21 cellular contexts compared by ENCODE assay signal in the genomic region with DNA sequence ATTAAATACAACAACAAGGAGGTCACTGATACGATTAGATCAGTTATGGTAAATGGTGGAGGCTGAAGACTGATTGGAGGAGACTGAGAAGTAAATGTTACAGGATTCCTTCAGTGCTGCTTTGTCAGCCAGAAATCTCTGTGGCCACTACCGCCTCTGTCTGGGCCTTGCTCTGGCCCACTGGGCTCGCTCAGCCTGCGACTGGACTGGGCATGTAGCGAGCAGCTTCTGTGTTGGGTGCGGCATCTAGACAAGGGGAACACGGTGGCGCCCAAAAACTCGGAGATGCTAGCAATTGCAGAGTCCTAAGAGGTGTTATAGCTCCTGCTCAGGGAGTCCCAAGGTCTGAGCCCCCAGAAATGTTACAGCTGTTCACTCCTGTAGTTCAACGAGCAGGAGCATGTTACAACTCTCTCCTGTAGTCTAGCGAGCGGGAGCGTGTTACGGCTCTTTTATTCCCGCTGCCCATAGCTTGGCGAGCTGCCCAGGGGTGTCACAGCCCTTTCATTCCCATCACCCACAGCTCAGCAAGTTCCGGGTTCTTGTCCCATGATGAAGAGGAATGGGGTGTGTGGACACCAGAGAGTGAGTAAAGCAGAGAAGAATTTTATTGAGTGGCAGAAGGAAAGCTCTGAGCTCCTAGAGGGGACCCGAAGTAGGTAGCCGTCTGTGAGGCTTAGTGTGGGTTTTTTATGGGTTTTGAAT. TPM values are rescaled to one million over a fixed set of nuclear protein-coding genes. Genes with fewer than 3 reads are reported as not detected.
DNase-seq lines count a peak whose midpoint lies in the region; ATAC-seq, FAIRE-seq and TF ChIP-seq lines count a peak whose summit lies in the region.
"Had no signal": no experiment of that assay in that cellular context is flagged by ENCODE, and none has a peak within 500 bp of the region (broad histone marks: within the 10 kb centered on the region; RNA-seq: fewer than 3 reads in every experiment).

No MANE protein-coding gene starts in this region.

- TF ChIP-seq POLR2A in K562 (conservative IDR thresholded peaks at IDR 0.05): no peak

- H3K4me3 ChIP-seq in K562: no peak overlapping the region
- H3K4me3 ChIP-seq: pancreas, right lobe of liver, suprapubic skin had no signal

- ATAC-seq in K562 (no peak; the same call in 2 of the 3 replicates), GM19328 (IDR thresholded peaks at IDR 0.05; ENCODE audit: unreplicated experiment) (no peak)
- ATAC-seq in stimulated activated naive CD8-positive, alpha-beta T cell treated with anti-CD3 and anti-CD28 coated beads, Interleukin-15, Interleukin-2, amounts not matched to agents 100 U/mL and 50 U/mL, for 24 hours: no peak
- ATAC-seq: activated CD8-positive, alpha-beta T cell treated with anti-CD3 and anti-CD28 coated beads, Interleukin-2, amount 10 ng/mL, durations not matched to agents 7 days and 5 days; pancreas; right lobe of liver had no signal

- TF ChIP-seq CTCF in K562 (IDR thresholded peaks at IDR 0.05 in 2 of 3, conservative IDR thresholded peaks at IDR 0.05 in 1 of 3; ENCODE audit: insufficient read depth in 2 of 3, low read depth in 1 of 3, low read length in 3 of 3): no peak

- H3K4me1 ChIP-seq in K562 (replicated peaks in 1 of 2; ENCODE audit: control insufficient read depth in 2 of 2, insufficient read depth in 2 of 2, low read length in 2 of 2): no peaks in the 10 kb centered on the region; a peak in 1 of 5 replicates
- H3K4me1 ChIP-seq: right lobe of liver, suprapubic skin had no signal

- no peak overlapping the region for H3K9ac ChIP-seq in K562 (ENCODE audit: insufficient read depth in 1 of 2, low read depth in 2 of 2, low read length in 2 of 2)

- no peak for TF ChIP-seq RAD21 in K562 (CRISPR knock-in tag; conservative IDR thresholded peaks at IDR 0.05 in 1 of 2, IDR thresholded peaks at IDR 0.05 in 1 of 2)

- BruUV-seq in K562 (replicated peaks; lab: Mats Ljungman, UMichigan): no TSS peak

- H3K36me3 ChIP-seq in K562 (ENCODE audit: control insufficient read depth, insufficient read depth, low read length): no peaks in the 10 kb centered on the region
- H3K36me3 ChIP-seq: right lobe of liver, suprapubic skin had no signal

- 3% methylated on average over 17 of the region's 19 CpGs for WGBS in K562 (ENCODE audit: insufficient coverage, low coverage, missing lambda C conversion rate)

- no peaks in the 10 kb centered on the region for H3K9me1 ChIP-seq in K562 (ENCODE audit: control insufficient read depth, insufficient read depth, low read length)

- H3K79me2 ChIP-seq in K562 (ENCODE audit: control insufficient read depth, insufficient read depth, low read length): no peaks in the 10 kb centered on the region

- CTCF ChIA-PET in K562 (lab: Yijun Ruan, JAX; ENCODE audit: low intra/inter-chr PET ratio): no interaction called here

- intact Hi-C loops in K562 (cut with micrococcal nuclease): no loop called here

- no peak for TF ChIP-seq EP300 in K562 (IDR thresholded peaks at IDR 0.05; ENCODE audit: low read length)

- FAIRE-seq in K562 (lab: Jason Lieb, UNC): no peak
- FAIRE-seq: H54, pancreas had no signal

- H3K27ac ChIP-seq in K562 (ENCODE audit: extremely low read depth, low read depth, low read length): no peak overlapping the region
- H3K27ac ChIP-seq: pancreas, right lobe of liver, suprapubic skin had no signal

- in situ Hi-C loops in K562 (cut with MboI): no loop called here
- in situ Hi-C loops in G401 (cut with HindIII; ENCODE audit: low sequenced_read_pairs): no loop called here

- H4K20me1 ChIP-seq in K562 (replicated peaks; ENCODE audit: control insufficient read depth, insufficient read depth, low read length): no peaks in the 10 kb centered on the region

- POLR2A ChIA-PET in K562 (lab: Yijun Ruan, JAX): interaction anchor here (0.6 kb wide), 2 partner anchors 39 to 48 kb away, joined by 3 read pairs; no protein-coding TSS in a partner anchor

- no peaks in the 10 kb centered on the region for H3K9me3 ChIP-seq in K562 (replicated peaks; ENCODE audit: control insufficient read depth, insufficient read depth, low read depth, low read length)
- H3K9me3 ChIP-seq: pancreas, right lobe of liver, suprapubic skin had no signal

- H3K27me3 ChIP-seq in K562 (ENCODE audit: control insufficient read depth in 2 of 2, insufficient read depth in 2 of 2, low read length in 2 of 2): peaks cover 0 to 13% of the 10 kb centered on the region in 2 experiments; a peak in 2 of 5 replicates
- H3K27me3 ChIP-seq: pancreas, right lobe of liver, suprapubic skin had no signal

- peak; percentile 8 for DNase-seq in EL
- DNase-seq in NCI-H2227 (lab: John Stamatoyannopoulos, UW; ENCODE audit: unreplicated experiment): peak; percentile 16
- DNase-seq in K562 (ENCODE audit: extremely low read depth in 1 of 4, low spot score in 3 of 4): peak in 2 of 4 experiments; percentile 7
- peak; percentile 56 for DNase-seq in kidney tubule cell (ENCODE audit: low spot score)
- no peak for DNase-seq in G401 (ENCODE audit: low spot score)
- DNase-seq in stimulated activated naive CD8-positive, alpha-beta T cell treated with anti-CD3 and anti-CD28 coated beads, Interleukin-15, Interleukin-2, amounts not matched to agents 100 U/mL and 50 U/mL, for 24 hours: no peak
- DNase-seq: activated CD4-positive, CD25-positive, alpha-beta regulatory T cell; activated CD8-positive, alpha-beta T cell treated with anti-CD3 and anti-CD28 coated beads, Interleukin-2, amount 10 ng/mL, durations not matched to agents 7 days and 5 days; activated naive CD4-positive, alpha-beta T cell treated with Interleukin-2 at 50 U/mL for 16 hours; activated T-cell treated with anti-CD3 and anti-CD28 coated beads, Interleukin-2, amount 50 U/mL, for 1 hour; CD4-positive, alpha-beta T cell; central memory CD4-positive, alpha-beta T cell; Karpas-422; kidney glomerular epithelial cell; NCI-H1092 treated with DMSO at 0.1 percent for 48 hours; NCI-H2081 treated with DMSO at 0.1 percent for 48 hours; pancreas had no signal

- H2AFZ ChIP-seq in K562 (ENCODE audit: low read depth, low read length): no peak overlapping the region

- 0 out of 2 replicates have a peak overlapping the region, but pooled peaks have one; percentile 11 for H3K4me2 ChIP-seq in K562 (ENCODE audit: insufficient read depth, low read length)

TF ChIP-seq in K562, 482 proteins besides CTCF, POLR2A, EP300 and RAD21:
- TF ChIP-seq GABPA (tag; conservative IDR thresholded peaks at IDR 0.05; ENCODE audit: low read depth) (peak; percentile 60), SRSF7 (optimal IDR thresholded peaks at IDR 0.05; ENCODE audit: low read depth, low read length) (no peak), NFIC (IDR thresholded peaks at IDR 0.05) (peak; percentile 77)
- TF ChIP-seq, protein P1, sequence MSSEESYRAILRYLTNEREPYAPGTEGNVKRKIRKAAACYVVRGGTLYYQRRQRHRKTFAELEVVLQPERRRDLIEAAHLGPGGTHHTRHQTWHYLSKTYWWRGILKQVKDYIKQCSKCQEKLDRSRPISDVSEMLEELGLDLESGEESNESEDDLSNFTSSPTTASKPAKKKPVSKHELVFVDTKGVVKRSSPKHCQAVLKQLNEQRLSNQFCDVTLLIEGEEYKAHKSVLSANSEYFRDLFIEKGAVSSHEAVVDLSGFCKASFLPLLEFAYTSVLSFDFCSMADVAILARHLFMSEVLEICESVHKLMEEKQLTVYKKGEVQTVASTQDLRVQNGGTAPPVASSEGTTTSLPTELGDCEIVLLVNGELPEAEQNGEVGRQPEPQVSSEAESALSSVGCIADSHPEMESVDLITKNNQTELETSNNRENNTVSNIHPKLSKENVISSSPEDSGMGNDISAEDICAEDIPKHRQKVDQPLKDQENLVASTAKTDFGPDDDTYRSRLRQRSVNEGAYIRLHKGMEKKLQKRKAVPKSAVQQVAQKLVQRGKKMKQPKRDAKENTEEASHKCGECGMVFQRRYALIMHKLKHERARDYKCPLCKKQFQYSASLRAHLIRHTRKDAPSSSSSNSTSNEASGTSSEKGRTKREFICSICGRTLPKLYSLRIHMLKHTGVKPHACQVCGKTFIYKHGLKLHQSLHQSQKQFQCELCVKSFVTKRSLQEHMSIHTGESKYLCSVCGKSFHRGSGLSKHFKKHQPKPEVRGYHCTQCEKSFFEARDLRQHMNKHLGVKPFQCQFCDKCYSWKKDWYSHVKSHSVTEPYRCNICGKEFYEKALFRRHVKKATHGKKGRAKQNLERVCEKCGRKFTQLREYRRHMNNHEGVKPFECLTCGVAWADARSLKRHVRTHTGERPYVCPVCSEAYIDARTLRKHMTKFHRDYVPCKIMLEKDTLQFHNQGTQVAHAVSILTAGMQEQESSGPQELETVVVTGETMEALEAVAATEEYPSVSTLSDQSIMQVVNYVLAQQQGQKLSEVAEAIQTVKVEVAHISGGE (CRISPR knock-in tag; IDR thresholded peaks at IDR 0.05): peak in 2 of 3 experiments; percentile 58 to 96; a peak in 3 of 6 replicates

RNA-seq across cellular contexts. Expression of gene SLC15A2, which starts 24.7 kb away (rescaled TPM):
- 8.1 and 10.7 TPM in 2 replicates for total RNA-seq in K562 (2011; cell fraction: chromatin; rRNA removed; ENCODE audit: low replicate concordance)
- total RNA-seq in K562 (2011; cell fraction: nucleolus; rRNA removed): 0.33 and 0.66 TPM in 2 replicates
- total RNA-seq in K562 (2011; cell fraction: nucleoplasm; rRNA removed): 1.0 and 1.8 TPM in 2 replicates
- 0.05 and 0.12 TPM in 2 replicates for total RNA-seq in K562 (2014; rRNA removed)
- 0.25 and 0.29 TPM in 2 replicates for total RNA-seq in K562 (2014; rRNA removed; fragmentation: Illumina TruSeq; extraction: Trizol)
- total RNA-seq in K562 (2015; rRNA removed; fragmentation: Illumina TruSeq; extraction: Trizol): 0.30 and 0.43 TPM in 2 replicates
- 0.24 and 0.42 TPM in 2 replicates for total RNA-seq in K562 (2021)
- 0.53 and 0.92 TPM in 2 replicates for polyA plus RNA-seq in K562 (2011; rRNA removed)
- 0.13 and 0.38 TPM in 2 replicates for polyA plus RNA-seq in K562 (2011; cell fraction: cytosol; rRNA removed)
- 4.0 and 6.7 TPM in 2 replicates for polyA plus RNA-seq in K562 (2011; cell fraction: nucleus; rRNA removed)
- 0.23 and 0.69 TPM in 2 replicates for polyA plus RNA-seq in K562 (2012)
- 0.13 and 0.18 TPM in 2 replicates for polyA plus RNA-seq in K562 (2014; fragmentation: Illumina TruSeq; extraction: Trizol)
- polyA plus RNA-seq in K562 (2014; fragmentation: Nextera tagmentation; extraction: Ambion mirVana): under 1 TPM in 1 of 2 experiments, not detected in 1; 0.25 TPM
- polyA plus RNA-seq in K562 (2014; rRNA removed): 0.28 and 0.51 TPM in 2 replicates
- polyA minus RNA-seq in K562 (2011; rRNA and poly(A)+ RNA removed): 1.6 and 2.6 TPM in 2 replicates
- polyA minus RNA-seq in K562 (2011; cell fraction: cytosol; rRNA and poly(A)+ RNA removed): not detected in 2 replicates
- 2.4 and 2.7 TPM in 2 replicates for polyA minus RNA-seq in K562 (2011; cell fraction: nucleus; rRNA and poly(A)+ RNA removed)
- total RNA-seq in G401 (2014; rRNA removed; shearing (Covaris generic)): 0.07 TPM in 1 of 2 replicates, not detected in the other

Comparison
In these comparisons a context has a peak if more than half of its experiments do, and no peak if none do; other contexts are left out.
1. DNase-seq: peak in EL (single experiment), NCI-H2227 (single experiment) and kidney tubule cell (single experiment); none in G401 (single experiment) and stimulated activated naive CD8-positive, alpha-beta T cell treated with anti-CD3 and anti-CD28 coated beads, Interleukin-15, Interleukin-2, amounts not matched to agents 100 U/mL and 50 U/mL, for 24 hours (single experiment).